ENCODE assay signal across 1 cellular context in the genomic region with DNA sequence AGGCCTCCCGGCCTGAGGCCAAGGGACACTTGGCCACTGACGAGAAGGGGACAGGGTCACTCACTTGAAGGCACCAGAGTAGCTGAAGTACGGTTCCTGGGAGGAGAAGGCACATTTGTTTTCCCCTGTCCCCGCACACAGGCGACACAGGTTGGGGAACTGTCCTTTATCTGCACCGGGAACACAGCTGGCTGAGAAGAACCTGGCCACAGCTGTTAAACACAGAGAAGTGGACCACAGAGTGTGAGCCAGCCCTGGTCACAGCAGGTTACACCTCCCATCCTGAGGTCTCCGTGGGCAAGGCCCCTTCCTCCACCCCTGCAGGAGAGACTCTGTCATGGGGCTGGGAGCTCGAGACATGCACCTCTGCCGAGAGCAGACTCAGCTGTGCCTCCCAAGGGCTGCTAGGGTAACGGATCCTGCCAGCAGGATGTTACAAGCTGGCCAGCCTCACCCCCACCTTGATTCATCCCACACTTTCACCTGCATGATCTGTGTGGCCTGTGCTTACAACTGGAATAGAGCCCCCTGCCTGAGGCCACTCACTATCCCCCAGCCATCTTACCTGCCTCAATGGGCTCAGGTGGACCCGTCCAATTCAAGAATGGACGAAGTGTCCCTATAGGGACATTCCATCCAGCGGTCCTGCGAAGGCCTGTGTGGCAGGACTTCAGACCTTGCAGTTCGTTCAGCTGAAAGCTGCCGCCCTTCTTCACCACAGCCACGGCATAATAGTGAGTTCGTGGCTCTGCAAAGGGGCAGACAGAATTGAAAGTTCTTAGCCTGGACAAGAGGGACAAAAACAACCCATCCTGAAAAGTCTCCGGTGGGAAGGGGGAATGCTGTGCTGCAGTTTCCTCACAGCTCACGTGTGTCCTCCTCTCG.
TF ChIP-seq lines count a peak whose summit lies in the region.

No MANE protein-coding gene starts in this region.

TF ChIP-seq in H1, 55 proteins besides CTCF, POLR2A, EP300 and RAD21:
- TF ChIP-seq ASH2L (IDR thresholded peaks at IDR 0.05; ENCODE audit: low read length) (no peak), RXRA (IDR thresholded peaks at IDR 0.05; ENCODE audit: insufficient read depth, low read depth, low read length) (no peak), TEAD4 (IDR thresholded peaks at IDR 0.05; ENCODE audit: low read depth, low read length) (no peak), SAP30 (IDR thresholded peaks at IDR 0.05; ENCODE audit: insufficient read depth, insufficient replicate concordance, low read length) (no peak), ZNF274 (IDR thresholded peaks at IDR 0.05; ENCODE audit: borderline replicate concordance, extremely low read depth, low read length) (no peak), SIN3A (conservative IDR thresholded peaks at IDR 0.05 in 1 of 2, IDR thresholded peaks at IDR 0.05 in 1 of 2; ENCODE audit: low read depth in 1 of 2, low read length in 2 of 2) (no peak), FOSL1 (IDR thresholded peaks at IDR 0.05; ENCODE audit: insufficient read depth, low read depth, low read length) (no peak), SUZ12 (IDR thresholded peaks at IDR 0.05; ENCODE audit: low read length) (no peak)
